ENCODE assay signal across 10 cellular contexts in the genomic region with DNA sequence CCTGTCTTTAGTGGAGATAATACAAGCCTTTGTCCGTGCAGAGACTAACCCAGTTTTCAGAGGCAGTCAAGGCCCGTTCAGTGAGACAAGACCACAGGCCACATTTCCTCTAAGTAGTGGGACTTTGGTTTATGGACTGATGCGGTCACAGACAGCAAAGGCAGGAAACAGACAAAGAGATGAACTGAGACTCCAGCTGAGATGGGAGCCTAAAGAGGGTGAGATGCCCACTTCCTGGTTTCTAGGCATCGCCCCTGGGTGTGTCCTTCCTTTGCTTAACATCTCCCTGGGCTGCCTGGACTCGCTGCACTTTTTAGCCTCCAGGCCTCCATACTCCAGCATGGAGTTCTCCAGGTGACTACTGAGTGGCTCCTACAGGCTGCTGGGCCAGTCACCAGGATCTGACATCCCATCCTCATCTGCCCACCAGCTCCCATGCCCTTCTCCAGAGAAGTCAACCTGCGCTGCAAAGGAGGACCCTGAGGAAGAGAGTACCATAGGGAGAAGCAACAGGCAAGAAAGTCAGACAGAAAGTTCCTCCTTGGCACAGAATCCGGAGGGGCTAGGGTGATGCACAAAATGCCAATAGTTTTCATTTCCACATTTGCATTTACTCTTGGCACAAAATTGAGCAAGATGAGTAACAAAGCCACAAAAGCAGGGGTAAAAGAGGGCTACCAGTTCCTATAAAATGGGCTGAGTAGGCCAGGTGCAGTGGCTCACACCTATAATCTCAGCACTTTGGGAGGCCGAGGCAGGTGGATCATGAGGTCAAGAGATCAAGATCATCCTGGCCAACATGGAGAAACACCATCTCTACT. TPM values are rescaled to one million over a fixed set of nuclear protein-coding genes. Genes with fewer than 3 reads are reported as not detected.
A peak's percentile ranks its signal among the peaks of the same experiment; 100 is the strongest.
DNase-seq lines count a peak whose midpoint lies in the region; ATAC-seq and TF ChIP-seq lines count a peak whose summit lies in the region.
"Had no signal": no experiment of that assay in that cellular context is flagged by ENCODE, and none has a peak within 500 bp of the region (broad histone marks: within the 10 kb centered on the region; RNA-seq: fewer than 3 reads in every experiment).

No MANE protein-coding gene starts in this region.

- H3K4me1 ChIP-seq in DOHH2 (ENCODE audit: control insufficient read depth, low read length) (peaks cover 82% of the 10 kb centered on the region), mammary epithelial cell (ENCODE audit: insufficient read depth, low read length) (no peaks in the 10 kb centered on the region)

- TF ChIP-seq CTCF in DOHH2 (IDR thresholded peaks at IDR 0.05; ENCODE audit: low read depth, low read length, poor library complexity, severe bottlenecking): no peak
- TF ChIP-seq CTCF in activated CD8-positive, alpha-beta T cell treated with anti-CD3 and anti-CD28 coated beads for 36 hours (IDR thresholded peaks at IDR 0.05): no peak
- no peak for TF ChIP-seq CTCF in mammary epithelial cell (conservative IDR thresholded peaks at IDR 0.05 in 1 of 2, IDR thresholded peaks at IDR 0.05 in 1 of 2; ENCODE audit: extremely low read depth in 1 of 2, insufficient read depth in 1 of 2, low read depth in 1 of 2, low read length in 2 of 2)

- H3K27ac ChIP-seq in DOHH2 (ENCODE audit: low read depth, low read length) (peak overlapping the region; percentile 14; the same call in 1 of the 2 replicates), KOPT-K1 (ENCODE audit: low read depth, low read length, poor library complexity, severe bottlenecking) (peak overlapping the region; percentile 18), mammary epithelial cell (ENCODE audit: insufficient read depth, low read depth, low read length) (no peak overlapping the region)

- no TSS peak for BruUV-seq in mammary epithelial cell (replicated peaks; lab: Mats Ljungman, UMichigan)

- POLR2A ChIA-PET in activated CD8-positive, alpha-beta T cell treated with anti-CD3 and anti-CD28 coated beads for 36 hours (lab: Charles Lee): no interaction called here

- peaks cover 61% of the 10 kb centered on the region for H3K36me3 ChIP-seq in DOHH2 (ENCODE audit: control insufficient read depth, low read length)
- peaks cover 37% of the 10 kb centered on the region for H3K36me3 ChIP-seq in KOPT-K1 (ENCODE audit: insufficient read depth, low read length)
- H3K36me3 ChIP-seq in mammary epithelial cell (ENCODE audit: insufficient read depth, low read length): peaks cover 4% of the 10 kb centered on the region

- peak; percentile 67 for ATAC-seq in activated CD8-positive, alpha-beta T cell treated with anti-CD3 and anti-CD28 coated beads for 36 hours
- ATAC-seq in memory B cell (ENCODE audit: low read depth): peak; percentile 31
- no peak for ATAC-seq in HG03469 (IDR thresholded peaks at IDR 0.05; ENCODE audit: unreplicated experiment)
- no peak for ATAC-seq in GM21619 (IDR thresholded peaks at IDR 0.05; ENCODE audit: unreplicated experiment)

- peaks cover 60% of the 10 kb centered on the region for H3K36me3 Mint-ChIP-seq in activated CD8-positive, alpha-beta T cell treated with anti-CD3 and anti-CD28 coated beads for 36 hours (ENCODE audit: low read depth)
- H3K36me3 Mint-ChIP-seq in memory B cell: peaks cover 16% of the 10 kb centered on the region

- peak; percentile 56 for DNase-seq in activated CD8-positive, alpha-beta T cell treated with anti-CD3 and anti-CD28 coated beads for 36 hours
- no peak for DNase-seq in memory B cell (ENCODE audit: low spot score in 2 of 2)
- DNase-seq in epidermal melanocyte (ENCODE audit: insufficient read length, low spot score): no peak
- no peak for DNase-seq in mammary epithelial cell
- DNase-seq: kidney glomerular epithelial cell, NCI-H2029 treated with DMSO at 0.1 percent for 48 hours had no signal

- H3K27ac Mint-ChIP-seq in activated CD8-positive, alpha-beta T cell treated with anti-CD3 and anti-CD28 coated beads for 36 hours: peak overlapping the region; percentile 83
- peak overlapping the region; percentile 94 for H3K27ac Mint-ChIP-seq in memory B cell

- CTCF ChIA-PET in activated CD8-positive, alpha-beta T cell treated with anti-CD3 and anti-CD28 coated beads for 36 hours (lab: Charles Lee): no interaction called here
- CTCF ChIA-PET in mammary epithelial cell (lab: Charles Lee; ENCODE audit: low non-redundant PET): no interaction called here

- H3K4me3 ChIP-seq in DOHH2 (ENCODE audit: low read length) (no peak overlapping the region), mammary epithelial cell (replicated peaks in 1 of 3; ENCODE audit: insufficient read depth in 1 of 3, low read depth in 2 of 3, low read length in 3 of 3) (no peak overlapping the region)

- no peaks in the 10 kb centered on the region for H3K9me2 ChIP-seq in DOHH2 (replicated peaks; ENCODE audit: control insufficient read depth, low read length)

- H3K27me3 ChIP-seq in DOHH2 (ENCODE audit: control insufficient read depth, low read length): no peaks in the 10 kb centered on the region
- H3K27me3 ChIP-seq in mammary epithelial cell (ENCODE audit: insufficient read depth, low read length): no peaks in the 10 kb centered on the region

- intact Hi-C loops in activated CD8-positive, alpha-beta T cell treated with anti-CD3 and anti-CD28 coated beads for 36 hours (cut with micrococcal nuclease): no loop called here
- intact Hi-C loops in mammary epithelial cell (cut with micrococcal nuclease): no loop called here

- H3K9ac ChIP-seq in mammary epithelial cell (ENCODE audit: insufficient read depth, low read length): no peak overlapping the region

- in situ Hi-C loops in mammary epithelial cell (cut with MboI; ENCODE audit: low sequenced_read_pairs in 2 of 2): no loop called here

- no peak overlapping the region for H2AFZ ChIP-seq in mammary epithelial cell (ENCODE audit: low read depth, low read length)

- no peaks in the 10 kb centered on the region for H3K9me3 Mint-ChIP-seq in activated CD8-positive, alpha-beta T cell treated with anti-CD3 and anti-CD28 coated beads for 36 hours
- H3K9me3 Mint-ChIP-seq in memory B cell: no peaks in the 10 kb centered on the region

- no peak overlapping the region for H3K4me3 Mint-ChIP-seq in activated CD8-positive, alpha-beta T cell treated with anti-CD3 and anti-CD28 coated beads for 36 hours
- peak overlapping the region; percentile 42 for H3K4me3 Mint-ChIP-seq in memory B cell

- H3K4me2 ChIP-seq in DOHH2 (ENCODE audit: low read length): peak overlapping the region; percentile 39
- no peak overlapping the region for H3K4me2 ChIP-seq in mammary epithelial cell (ENCODE audit: insufficient read depth, low read depth, low read length)

- peaks cover 27% of the 10 kb centered on the region for H3F3A ChIP-seq in DOHH2 (ENCODE audit: control insufficient read depth, insufficient read depth)

- dilution Hi-C loops in mammary epithelial cell (cut with HindIII; ENCODE audit: low sequenced_read_pairs): no loop called here

- no peaks in the 10 kb centered on the region for H3K27me3 Mint-ChIP-seq in activated CD8-positive, alpha-beta T cell treated with anti-CD3 and anti-CD28 coated beads for 36 hours
- H3K27me3 Mint-ChIP-seq in memory B cell: no peaks in the 10 kb centered on the region

- peaks cover 73% of the 10 kb centered on the region for H3K4me1 Mint-ChIP-seq in activated CD8-positive, alpha-beta T cell treated with anti-CD3 and anti-CD28 coated beads for 36 hours (ENCODE audit: low read depth)
- peaks cover 60% of the 10 kb centered on the region for H3K4me1 Mint-ChIP-seq in memory B cell

- WGBS in mammary epithelial cell (ENCODE audit: low coverage, missing lambda C conversion rate): 85% methylated on average over 6 of the region's 8 CpGs

- H3K9me3 ChIP-seq in DOHH2 (ENCODE audit: control insufficient read depth, insufficient read depth, low read length) (no peaks in the 10 kb centered on the region), KOPT-K1 (ENCODE audit: insufficient read depth, low read length, poor library complexity, severe bottlenecking) (no peaks in the 10 kb centered on the region), mammary epithelial cell (replicated peaks; ENCODE audit: insufficient read depth, low read length) (no peaks in the 10 kb centered on the region)

- peaks cover 8% of the 10 kb centered on the region for H3K79me2 ChIP-seq in DOHH2 (ENCODE audit: control insufficient read depth, low read length)
- H3K79me2 ChIP-seq in mammary epithelial cell (ENCODE audit: insufficient read depth, low read length): no peaks in the 10 kb centered on the region

- H4K20me1 ChIP-seq in DOHH2 (ENCODE audit: control insufficient read depth, insufficient read depth, low read depth, low read length) (no peaks in the 10 kb centered on the region; the same call in 1 of the 2 replicates), mammary epithelial cell (ENCODE audit: insufficient read depth, low read length) (no peaks in the 10 kb centered on the region)

RNA-seq across cellular contexts. Expression of a gene that starts 15.1 kb away (rescaled TPM):
- total RNA-seq in activated CD8-positive, alpha-beta T cell treated with anti-CD3 and anti-CD28 coated beads for 36 hours: 10 to 100 TPM; 13.8 to 16.0 TPM
- total RNA-seq in mammary epithelial cell: 1 to 10 TPM; 3.7 to 4.2 TPM
- polyA plus RNA-seq in mammary epithelial cell: 1.8 TPM
- polyA minus RNA-seq in mammary epithelial cell: 3.4 TPM

RNA-seq across cellular contexts. Expression of a gene that starts 26.9 kb away (rescaled TPM):
- total RNA-seq in activated CD8-positive, alpha-beta T cell treated with anti-CD3 and anti-CD28 coated beads for 36 hours: 10 to 100 TPM; 61.6 to 67.2 TPM
- 10 to 100 TPM; 27.7 to 30.8 TPM for total RNA-seq in mammary epithelial cell
- polyA plus RNA-seq in mammary epithelial cell: 39.7 TPM
- polyA minus RNA-seq in mammary epithelial cell: 6.7 TPM

RNA-seq across cellular contexts. Expression of a gene that starts 47.4 kb away (rescaled TPM):
- under 1 TPM; 0.27 to 0.38 TPM for total RNA-seq in activated CD8-positive, alpha-beta T cell treated with anti-CD3 and anti-CD28 coated beads for 36 hours
- 10 to 100 TPM in 1 of 2 donors, 1 to 10 TPM in 1; 3.6 to 10.8 TPM for total RNA-seq in mammary epithelial cell
- polyA plus RNA-seq in mammary epithelial cell: 13.9 TPM
- 3.0 TPM for polyA minus RNA-seq in mammary epithelial cell

RNA-seq across cellular contexts. Expression of a gene that starts 56.8 kb away (rescaled TPM):
- 10 to 100 TPM; 50.2 to 54.4 TPM for total RNA-seq in activated CD8-positive, alpha-beta T cell treated with anti-CD3 and anti-CD28 coated beads for 36 hours
- 10 to 100 TPM; 37.0 to 42.5 TPM for total RNA-seq in mammary epithelial cell
- 34.4 TPM for polyA plus RNA-seq in mammary epithelial cell
- 21.1 TPM for polyA minus RNA-seq in mammary epithelial cell

Comparison
In these comparisons a context has a peak if more than half of its experiments do, and no peak if none do; other contexts are left out.
1. ATAC-seq: peak in activated CD8-positive, alpha-beta T cell treated with anti-CD3 and anti-CD28 coated beads for 36 hours (single experiment) and memory B cell (single experiment); none in HG03469 (single experiment) and GM21619 (single experiment).